9 cellular contexts compared by ENCODE assay signal in the genomic region with DNA sequence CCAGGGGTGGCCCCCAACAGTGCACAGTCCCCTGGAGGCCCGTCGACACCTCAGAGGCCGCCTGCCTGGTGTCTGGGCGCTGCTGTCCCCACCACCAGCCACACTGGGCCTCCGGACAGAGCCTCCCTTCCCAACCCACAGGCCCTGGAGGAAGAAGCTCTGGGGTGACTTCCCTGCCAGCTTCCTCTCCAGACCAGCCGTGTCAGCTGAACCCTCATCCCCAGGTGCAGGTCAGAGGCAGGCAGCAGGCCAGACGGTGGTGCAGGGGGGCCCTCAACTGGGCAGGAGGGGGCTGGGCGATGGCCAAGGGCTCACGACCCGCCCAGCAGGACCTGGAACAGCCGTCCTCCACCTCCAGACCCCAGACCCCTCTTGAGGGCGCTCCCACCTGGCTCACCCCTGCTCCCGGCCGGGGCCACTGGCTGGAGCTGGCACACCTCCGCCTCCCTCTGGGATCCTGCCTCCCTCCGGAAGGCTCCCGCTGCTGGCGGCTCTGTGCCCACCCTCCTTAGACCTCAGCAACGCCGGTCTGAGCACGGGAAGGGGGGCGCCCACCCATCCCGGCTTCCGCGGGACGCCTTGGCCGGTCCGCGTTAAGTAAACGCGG. TPM values are rescaled to one million over a fixed set of nuclear protein-coding genes. Genes with fewer than 3 reads are reported as not detected.
DNase-seq lines count a peak whose midpoint lies in the region; ATAC-seq and TF ChIP-seq lines count a peak whose summit lies in the region.
"Had no signal": no experiment of that assay in that cellular context is flagged by ENCODE, and none has a peak within 500 bp of the region (broad histone marks: within the 10 kb centered on the region; RNA-seq: fewer than 3 reads in every experiment).

No MANE protein-coding gene starts in this region.

- intact Hi-C loops in esophagus squamous epithelium (cut with DNase I): no loop called here

- no peaks in the 10 kb centered on the region for H3K36me3 ChIP-seq in esophagus squamous epithelium
- H3K36me3 ChIP-seq: ovary had no signal

- H3K27ac Mint-ChIP-seq in T-helper 2 cell treated with Interferon-gamma antibody and Interleukin-4, amounts not matched to agents 5 μg/mL and 100 μg/mL, for 36 hours: no peak overlapping the region
- peak overlapping the region; percentile 91 for H3K27ac Mint-ChIP-seq in stimulated activated effector memory CD8-positive, alpha-beta T cell treated with anti-CD3 and anti-CD28 coated beads, Interleukin-12 subunit alpha, Interleukin-12 subunit beta, amount 100 ng/mL, for 72 hours

- no peaks in the 10 kb centered on the region for H3K9me3 ChIP-seq in esophagus squamous epithelium
- H3K9me3 ChIP-seq: ovary had no signal

- H3K27ac ChIP-seq in esophagus squamous epithelium: peak overlapping the region in 2 of 4 donors; percentile 1 to 18
- H3K27ac ChIP-seq: ovary had no signal

- TF ChIP-seq POLR2A in esophagus squamous epithelium (IDR thresholded peaks at IDR 0.05): no peak

- peaks cover 12% of the 10 kb centered on the region for H3K4me1 Mint-ChIP-seq in T-helper 2 cell treated with Interferon-gamma antibody and Interleukin-4, amounts not matched to agents 5 μg/mL and 100 μg/mL, for 36 hours (ENCODE audit: low read depth)
- H3K4me1 Mint-ChIP-seq in stimulated activated effector memory CD8-positive, alpha-beta T cell treated with anti-CD3 and anti-CD28 coated beads, Interleukin-12 subunit alpha, Interleukin-12 subunit beta, amount 100 ng/mL, for 72 hours: peaks cover 37% of the 10 kb centered on the region

- ATAC-seq in stimulated activated effector memory CD8-positive, alpha-beta T cell treated with anti-CD3 and anti-CD28 coated beads, Interleukin-12 subunit alpha, Interleukin-12 subunit beta, amount 100 ng/mL, for 72 hours: no peak
- ATAC-seq in HG03457 (IDR thresholded peaks at IDR 0.05; ENCODE audit: unreplicated experiment): no peak

- H3K27me3 ChIP-seq in esophagus squamous epithelium: peaks cover 0 to 88% (median under 1%) of the 10 kb centered on the region in 4 donors

- no peak for TF ChIP-seq CTCF in esophagus squamous epithelium (IDR thresholded peaks at IDR 0.05)

- DNase-seq in DMS79 treated with DMSO at 0.1 percent for 48 hours (lab: John Stamatoyannopoulos, UW): peak; percentile 21
- DNase-seq in DMS79 (lab: John Stamatoyannopoulos, UW): no peak
- DNase-seq in T-helper 2 cell treated with Interferon-gamma antibody and Interleukin-4, amounts not matched to agents 5 μg/mL and 100 μg/mL, for 36 hours (ENCODE audit: low spot score): no peak
- DNase-seq in esophagus squamous epithelium (lab: John Stamatoyannopoulos, UW): no peak
- no peak for DNase-seq in stimulated activated effector memory CD8-positive, alpha-beta T cell treated with anti-CD3 and anti-CD28 coated beads, Interleukin-12 subunit alpha, Interleukin-12 subunit beta, amount 100 ng/mL, for 72 hours (ENCODE audit: low spot score in 2 of 2)
- DNase-seq in superior temporal gyrus (ENCODE audit: extremely low spot score): no peak
- no peak for DNase-seq in stimulated activated CD4-positive, alpha-beta T cell treated with anti-CD3 and anti-CD28 coated beads, Interleukin-15, amount 100 ng/mL, for 24 hours

- no peaks in the 10 kb centered on the region for H3K9me3 Mint-ChIP-seq in T-helper 2 cell treated with Interferon-gamma antibody and Interleukin-4, amounts not matched to agents 5 μg/mL and 100 μg/mL, for 36 hours
- no peaks in the 10 kb centered on the region for H3K9me3 Mint-ChIP-seq in stimulated activated effector memory CD8-positive, alpha-beta T cell treated with anti-CD3 and anti-CD28 coated beads, Interleukin-12 subunit alpha, Interleukin-12 subunit beta, amount 100 ng/mL, for 72 hours

- H3K4me3 ChIP-seq in esophagus squamous epithelium: peak overlapping the region; percentile 17 to 61 (median 30)
- H3K4me3 ChIP-seq: ovary had no signal

- 18% methylated on average over 5 of the region's 31 CpGs; no CpG with 5 or more reads in 1 of the 2 donors for WGBS in esophagus squamous epithelium, 2 donors

- no peaks in the 10 kb centered on the region for H3K36me3 Mint-ChIP-seq in T-helper 2 cell treated with Interferon-gamma antibody and Interleukin-4, amounts not matched to agents 5 μg/mL and 100 μg/mL, for 36 hours (ENCODE audit: low read depth)
- peaks cover 71% of the 10 kb centered on the region for H3K36me3 Mint-ChIP-seq in stimulated activated effector memory CD8-positive, alpha-beta T cell treated with anti-CD3 and anti-CD28 coated beads, Interleukin-12 subunit alpha, Interleukin-12 subunit beta, amount 100 ng/mL, for 72 hours

- H3K27me3 Mint-ChIP-seq in T-helper 2 cell treated with Interferon-gamma antibody and Interleukin-4, amounts not matched to agents 5 μg/mL and 100 μg/mL, for 36 hours (ENCODE audit: low read depth): no peaks in the 10 kb centered on the region

- H3K4me3 Mint-ChIP-seq in T-helper 2 cell treated with Interferon-gamma antibody and Interleukin-4, amounts not matched to agents 5 μg/mL and 100 μg/mL, for 36 hours: peak overlapping the region; percentile 55
- peak overlapping the region; percentile 93 for H3K4me3 Mint-ChIP-seq in stimulated activated effector memory CD8-positive, alpha-beta T cell treated with anti-CD3 and anti-CD28 coated beads, Interleukin-12 subunit alpha, Interleukin-12 subunit beta, amount 100 ng/mL, for 72 hours

- H3K4me1 ChIP-seq in esophagus squamous epithelium: peaks cover 32 to 64% (median 35%) of the 10 kb centered on the region in 3 donors

RNA-seq across cellular contexts. Expression of a gene that starts 0.5 kb away (rescaled TPM):
- total RNA-seq in esophagus squamous epithelium: 10 to 100 TPM in 1 of 4 donors, 1 to 10 TPM in 3; 2.0 to 21.0 (median 2.8) TPM

RNA-seq across cellular contexts. Expression of a gene that starts 8.1 kb away (rescaled TPM):
- 1 to 10 TPM in 1 of 4 donors, under 1 TPM in 2, not detected in 1; 0.40 to 1.3 (median 0.57) TPM for total RNA-seq in esophagus squamous epithelium

RNA-seq across cellular contexts. Expression of a gene that starts 25.9 kb away (rescaled TPM):
- 10 to 100 TPM; 65.0 to 75.4 (median 67.6) TPM for total RNA-seq in esophagus squamous epithelium

RNA-seq across cellular contexts. Expression of a gene that starts 26.2 kb away (rescaled TPM):
- 10 to 100 TPM; 13.5 to 17.5 (median 15.6) TPM for total RNA-seq in esophagus squamous epithelium

RNA-seq across cellular contexts. Expression of a gene that starts 32.2 kb away (rescaled TPM):
- total RNA-seq in esophagus squamous epithelium: under 1 TPM in 2 of 4 donors, not detected in 2; 0.19 to 0.44 TPM
